1 cellular context compared by ENCODE assay signal in the genomic region with DNA sequence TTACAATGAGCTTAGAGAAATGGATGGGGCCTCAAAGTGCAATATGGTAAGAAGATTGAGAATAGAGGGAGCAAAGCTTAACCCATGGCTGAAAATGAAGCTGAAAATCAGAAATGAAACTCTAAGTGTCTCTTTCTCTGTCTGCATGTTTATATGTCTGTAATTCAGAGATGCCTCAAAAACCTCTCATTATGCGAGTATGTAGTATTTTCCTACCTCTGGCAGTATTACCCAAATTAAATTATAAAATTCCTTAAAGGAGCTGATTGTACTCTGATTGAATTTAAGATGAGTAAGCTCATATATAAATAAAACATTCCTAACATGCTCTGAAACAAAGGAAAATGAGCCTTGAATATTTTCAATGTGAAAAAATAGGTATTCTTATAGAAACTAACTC.
TF ChIP-seq lines count a peak whose summit lies in the region.

No MANE protein-coding gene starts in this region.

TF ChIP-seq in SK-N-SH treated with all-trans-retinoic acid at 6 μM for 48 hours, 23 proteins besides CTCF, POLR2A, EP300 and RAD21 (continued from another document):
- TF ChIP-seq, protein P1, sequence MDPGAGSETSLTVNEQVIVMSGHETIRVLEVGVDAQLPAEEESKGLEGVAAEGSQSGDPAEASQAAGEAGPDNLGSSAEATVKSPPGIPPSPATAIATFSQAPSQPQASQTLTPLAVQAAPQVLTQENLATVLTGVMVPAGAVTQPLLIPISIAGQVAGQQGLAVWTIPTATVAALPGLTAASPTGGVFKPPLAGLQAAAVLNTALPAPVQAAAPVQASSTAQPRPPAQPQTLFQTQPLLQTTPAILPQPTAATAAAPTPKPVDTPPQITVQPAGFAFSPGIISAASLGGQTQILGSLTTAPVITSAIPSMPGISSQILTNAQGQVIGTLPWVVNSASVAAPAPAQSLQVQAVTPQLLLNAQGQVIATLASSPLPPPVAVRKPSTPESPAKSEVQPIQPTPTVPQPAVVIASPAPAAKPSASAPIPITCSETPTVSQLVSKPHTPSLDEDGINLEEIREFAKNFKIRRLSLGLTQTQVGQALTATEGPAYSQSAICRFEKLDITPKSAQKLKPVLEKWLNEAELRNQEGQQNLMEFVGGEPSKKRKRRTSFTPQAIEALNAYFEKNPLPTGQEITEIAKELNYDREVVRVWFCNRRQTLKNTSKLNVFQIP (CRISPR knock-in tag; IDR thresholded peaks at IDR 0.05; ENCODE audit: borderline replicate concordance, low read depth): no peak
- TF ChIP-seq ZC3H10 (CRISPR knock-in tag; IDR thresholded peaks at IDR 0.05) (no peak), SNAI2 (CRISPR knock-in tag; IDR thresholded peaks at IDR 0.05) (no peak)
